Comparison of ENCODE assay signal across 1 cellular context in the genomic region with DNA sequence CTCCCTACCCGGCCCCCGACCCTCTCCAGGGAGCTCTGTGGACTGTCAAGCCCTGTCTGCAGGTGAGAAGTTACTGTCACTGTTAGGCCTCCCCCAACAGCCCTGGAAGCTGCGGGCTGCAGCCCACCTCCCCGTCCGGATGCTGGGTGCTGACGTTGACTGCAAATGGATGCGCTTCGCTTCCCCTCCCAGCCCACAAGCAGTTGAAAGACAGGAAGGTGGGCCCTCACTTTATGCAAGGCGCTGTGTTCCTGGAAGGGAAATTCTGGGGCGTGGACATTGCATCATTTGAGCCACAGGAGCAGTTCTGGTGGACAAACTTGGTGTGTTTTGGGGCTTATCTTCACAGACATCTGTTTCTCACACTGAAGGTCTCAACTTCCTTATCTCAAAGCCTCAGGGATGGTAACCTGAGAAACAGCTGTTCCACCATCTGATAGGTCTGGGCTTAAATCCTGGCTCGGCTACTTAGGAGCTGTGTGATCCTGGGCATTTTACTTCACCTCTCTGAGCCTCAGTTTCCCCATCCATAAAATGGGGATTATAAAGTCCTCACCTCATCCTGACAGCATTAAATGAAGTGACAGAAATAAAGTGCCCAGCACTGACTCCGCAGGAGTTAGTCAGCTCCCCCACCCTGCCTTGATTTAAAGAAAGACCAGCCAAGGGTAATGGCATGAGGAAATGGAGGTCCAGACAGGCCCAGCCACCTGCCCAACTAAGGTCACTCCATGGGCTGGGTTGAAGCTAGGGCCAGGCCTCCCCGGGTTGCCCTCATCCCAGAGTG.
TF ChIP-seq lines count a peak whose summit lies in the region.

No MANE protein-coding gene starts in this region.

TF ChIP-seq in IMR-90, 13 proteins besides CTCF, POLR2A, EP300 and RAD21 (continued from another document):
- TF ChIP-seq CHD1 (IDR thresholded peaks at IDR 0.05; ENCODE audit: low read depth, low read length): no peak
- TF ChIP-seq SMC3 (IDR thresholded peaks at IDR 0.05; ENCODE audit: low read depth, low read length): no peak
- TF ChIP-seq CEBPB (IDR thresholded peaks at IDR 0.05; ENCODE audit: low read depth, low read length): no peak
- TF ChIP-seq MAFK (IDR thresholded peaks at IDR 0.05; ENCODE audit: low read depth, low read length): no peak
